In the genomic region with DNA sequence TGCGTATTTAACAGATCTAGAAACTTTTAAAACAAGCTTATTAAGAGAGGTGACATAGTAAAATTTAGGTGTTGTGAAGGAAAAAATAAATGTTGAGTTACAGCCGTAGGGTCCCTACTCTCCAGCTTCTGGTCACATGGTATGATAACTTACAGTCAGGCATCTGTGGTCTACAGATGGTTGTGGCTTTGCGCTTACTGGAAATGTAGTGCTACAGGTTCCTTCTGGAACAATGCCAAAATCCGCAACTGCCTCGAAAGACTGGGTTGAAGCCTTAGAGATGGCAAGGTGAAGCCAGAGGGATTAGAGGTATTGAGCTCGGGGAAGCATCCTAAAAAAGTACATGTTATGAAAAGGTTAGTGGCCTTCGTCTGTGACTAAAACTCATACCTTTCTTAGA, we compare ENCODE assay signal across 17 cellular contexts.
A peak's percentile ranks its signal among the peaks of the same experiment; 100 is the strongest.
DNase-seq lines count a peak whose midpoint lies in the region; ATAC-seq lines count a peak whose summit lies in the region.
"Had no signal": no experiment of that assay in that cellular context is flagged by ENCODE, and none has a peak within 500 bp of the region (broad histone marks: within the 10 kb centered on the region; RNA-seq: fewer than 3 reads in every experiment).

No MANE protein-coding gene starts in this region.

- DNase-seq in NCI-H748 (lab: John Stamatoyannopoulos, UW; ENCODE audit: unreplicated experiment) (peak; percentile 21), NCI-H748 treated with DMSO at 0.1 percent for 48 hours (lab: John Stamatoyannopoulos, UW) (no peak), NCI-H2171 (lab: John Stamatoyannopoulos, UW) (peak; percentile 96), RPMI8226 (peak; percentile 6), retina (no peak)
- DNase-seq: COR-L47, DMS79, GDM1, H7, MV-4-11, NCI-H1436, NCI-H510A, SHP77 treated with DMSO at 0.1 percent for 48 hours had no signal

- ATAC-seq in GM18858 (IDR thresholded peaks at IDR 0.05; ENCODE audit: unreplicated experiment) (no peak), GM21515 (IDR thresholded peaks at IDR 0.05; ENCODE audit: unreplicated experiment) (no peak), HG03378 (IDR thresholded peaks at IDR 0.05; ENCODE audit: unreplicated experiment) (no peak)
- ATAC-seq: Panc1 had no signal

Comparison
In these comparisons a context has a peak if more than half of its experiments do, and no peak if none do; other contexts are left out.
1. DNase-seq: peak in NCI-H748 (single experiment), NCI-H2171 (single experiment) and RPMI8226 (single experiment); none in NCI-H748 treated with DMSO at 0.1 percent for 48 hours (single experiment) and retina (single experiment).